14 cellular contexts compared by ENCODE assay signal in the genomic region with DNA sequence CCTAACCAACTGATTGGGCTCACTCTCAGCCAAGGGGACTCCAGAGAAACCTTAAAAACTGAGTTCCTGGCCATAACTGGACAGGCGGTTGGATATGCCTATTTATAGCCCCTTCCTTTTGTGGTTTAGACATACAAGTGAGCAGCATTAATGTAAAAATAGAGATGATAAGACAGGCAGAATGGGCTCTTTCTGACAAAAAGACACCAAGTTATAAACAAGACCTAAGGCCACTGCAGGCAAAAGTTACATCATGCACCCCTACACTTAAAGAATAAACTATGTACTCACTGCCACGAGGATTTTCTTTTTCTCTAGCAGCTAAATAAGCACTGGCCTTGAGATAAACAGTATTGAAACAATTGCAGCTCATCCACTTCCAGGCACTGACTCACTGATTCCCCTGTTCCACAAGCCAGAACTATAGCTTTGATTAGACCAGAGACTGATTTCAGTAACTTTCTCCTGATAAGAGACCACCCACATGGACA. TPM values are rescaled to one million over a fixed set of nuclear protein-coding genes. Genes with fewer than 3 reads are reported as not detected.
DNase-seq lines count a peak whose midpoint lies in the region; ATAC-seq and TF ChIP-seq lines count a peak whose summit lies in the region.
"Had no signal": no experiment of that assay in that cellular context is flagged by ENCODE, and none has a peak within 500 bp of the region (broad histone marks: within the 10 kb centered on the region; RNA-seq: fewer than 3 reads in every experiment).

No MANE protein-coding gene starts in this region.

- TF ChIP-seq POLR2A in breast epithelium (IDR thresholded peaks at IDR 0.05) = no peak

- dilution Hi-C loops in mammary epithelial cell (cut with HindIII; ENCODE audit: low sequenced_read_pairs) = no loop called here

- peaks cover 7% of the 10 kb centered on the region for H3K4me1 Mint-ChIP-seq in activated CD4-positive, alpha-beta T cell treated with anti-CD3 and anti-CD28 coated beads, Interleukin-2, amount 10 ng/mL, durations not matched to agents 24 days and 14 days

- H3K79me2 ChIP-seq in mammary epithelial cell (ENCODE audit: insufficient read depth, low read length) = no peaks in the 10 kb centered on the region

- in situ Hi-C loops in mammary epithelial cell (cut with MboI; ENCODE audit: low sequenced_read_pairs in 2 of 2) = no loop called here

- H3K4me1 ChIP-seq in breast epithelium (no peaks in the 10 kb centered on the region), mammary epithelial cell (ENCODE audit: insufficient read depth, low read length) (no peaks in the 10 kb centered on the region), urinary bladder (ENCODE audit: insufficient read depth) (no peaks in the 10 kb centered on the region)

- H3K9me3 Mint-ChIP-seq in activated CD4-positive, alpha-beta T cell treated with anti-CD3 and anti-CD28 coated beads, Interleukin-2, amount 10 ng/mL, durations not matched to agents 24 days and 14 days = no peaks in the 10 kb centered on the region

- H3K27ac Mint-ChIP-seq in activated CD4-positive, alpha-beta T cell treated with anti-CD3 and anti-CD28 coated beads, Interleukin-2, amount 10 ng/mL, durations not matched to agents 24 days and 14 days = no peak overlapping the region

- no TSS peak for BruUV-seq in mammary epithelial cell (replicated peaks; lab: Mats Ljungman, UMichigan)

- no peak for DNase-seq in breast epithelium (ENCODE audit: low spot score in 2 of 2)
- DNase-seq in mammary epithelial cell = no peak
- peak; percentile 12 for DNase-seq in amniotic stem cell (lab: John Stamatoyannopoulos, UW)
- DNase-seq in left cardiac atrium = no peak
- DNase-seq in activated CD4-positive, alpha-beta T cell treated with anti-CD3 and anti-CD28 coated beads, Interleukin-2, amount 10 ng/mL, durations not matched to agents 24 days and 14 days = no peak
- DNase-seq in T-helper 9 cell = no peak
- no peak for DNase-seq in left lobe of liver (ENCODE audit: low spot score)
- DNase-seq: activated T-cell treated with anti-CD3 and anti-CD28 coated beads, Interleukin-2, amount 50 U/mL, for 1 hour; GDM1; NCI-H1092; stimulated activated CD4-positive, alpha-beta T cell treated with anti-CD3 and anti-CD28 coated beads, Interleukin-4, amount 100 ng/mL, for 24 hours had no signal

- no peak overlapping the region for H3K4me2 ChIP-seq in mammary epithelial cell (ENCODE audit: insufficient read depth, low read depth, low read length)

- H3K9me3 ChIP-seq in breast epithelium (no peaks in the 10 kb centered on the region), mammary epithelial cell (replicated peaks; ENCODE audit: insufficient read depth, low read length) (no peaks in the 10 kb centered on the region)

- H3K36me3 Mint-ChIP-seq in activated CD4-positive, alpha-beta T cell treated with anti-CD3 and anti-CD28 coated beads, Interleukin-2, amount 10 ng/mL, durations not matched to agents 24 days and 14 days (ENCODE audit: low read depth) = no peaks in the 10 kb centered on the region

- H3K9ac ChIP-seq in mammary epithelial cell (ENCODE audit: insufficient read depth, low read length) = no peak overlapping the region

- H3K36me3 ChIP-seq in breast epithelium = no peaks in the 10 kb centered on the region
- no peaks in the 10 kb centered on the region for H3K36me3 ChIP-seq in mammary epithelial cell (ENCODE audit: insufficient read depth, low read length)
- no peaks in the 10 kb centered on the region for H3K36me3 ChIP-seq in urinary bladder (ENCODE audit: insufficient read depth)

- ATAC-seq in left cardiac atrium = peak; percentile 39 to 65
- ATAC-seq in left lobe of liver = no peak

- WGBS in mammary epithelial cell (ENCODE audit: low coverage, missing lambda C conversion rate) = 93% methylated on average over 2 of the region's 2 CpGs
- 10% methylated on average over 2 of the region's 2 CpGs for WGBS in urinary bladder

- H3K27ac ChIP-seq in breast epithelium (peak overlapping the region; percentile 48), mammary epithelial cell (ENCODE audit: insufficient read depth, low read depth, low read length) (no peak overlapping the region), urinary bladder (ENCODE audit: low read depth) (peak overlapping the region; percentile 51)

- H3K4me3 ChIP-seq in breast epithelium (no peak overlapping the region), mammary epithelial cell (replicated peaks in 1 of 3; ENCODE audit: insufficient read depth in 1 of 3, low read depth in 2 of 3, low read length in 3 of 3) (no peak overlapping the region), urinary bladder (ENCODE audit: low read depth, low read length) (no peak overlapping the region)

- CTCF ChIA-PET in mammary epithelial cell (lab: Charles Lee; ENCODE audit: low non-redundant PET) = no interaction called here

- TF ChIP-seq CTCF in breast epithelium (IDR thresholded peaks at IDR 0.05) (no peak), mammary epithelial cell (conservative IDR thresholded peaks at IDR 0.05 in 1 of 2, IDR thresholded peaks at IDR 0.05 in 1 of 2; ENCODE audit: extremely low read depth in 1 of 2, insufficient read depth in 1 of 2, low read depth in 1 of 2, low read length in 2 of 2) (no peak)

- H3K27me3 ChIP-seq in breast epithelium = no peaks in the 10 kb centered on the region
- H3K27me3 ChIP-seq in mammary epithelial cell (ENCODE audit: insufficient read depth, low read length) = no peaks in the 10 kb centered on the region

- no peak overlapping the region for H3K4me3 Mint-ChIP-seq in activated CD4-positive, alpha-beta T cell treated with anti-CD3 and anti-CD28 coated beads, Interleukin-2, amount 10 ng/mL, durations not matched to agents 24 days and 14 days

- no peaks in the 10 kb centered on the region for H4K20me1 ChIP-seq in mammary epithelial cell (ENCODE audit: insufficient read depth, low read length)

- intact Hi-C loops in breast epithelium (cut with DNase I; ENCODE audit: low total_unique reads) (no loop called here), mammary epithelial cell (cut with micrococcal nuclease) (no loop called here), left cardiac atrium (cut with DNase I) (no loop called here)
- intact Hi-C loops in activated CD4-positive, alpha-beta T cell treated with anti-CD3 and anti-CD28 coated beads, Interleukin-2, amount 10 ng/mL, durations not matched to agents 24 days and 14 days (cut with micrococcal nuclease) = no loop called here

- H3K27me3 Mint-ChIP-seq in activated CD4-positive, alpha-beta T cell treated with anti-CD3 and anti-CD28 coated beads, Interleukin-2, amount 10 ng/mL, durations not matched to agents 24 days and 14 days = peaks cover 15% of the 10 kb centered on the region

- H2AFZ ChIP-seq in mammary epithelial cell (ENCODE audit: low read depth, low read length) = no peak overlapping the region

RNA-seq across cellular contexts. Expression of gene SUCNR1, which starts 30.1 kb away (rescaled TPM):
- total RNA-seq in breast epithelium = 1 to 10 TPM in 2 of 3 donors, under 1 TPM in 1; 0.33 to 1.6 (median 1.3) TPM
- not detected for total RNA-seq in mammary epithelial cell
- polyA plus RNA-seq in mammary epithelial cell = not detected
- polyA minus RNA-seq in mammary epithelial cell = not detected
- total RNA-seq in left cardiac atrium = 1 to 10 TPM in 1 of 2 donors, under 1 TPM in 1; 0.86 to 1.1 TPM
- 0.48 TPM for total RNA-seq in urinary bladder
- 0.08 TPM for polyA plus RNA-seq in urinary bladder
- not detected in 2 replicates for total RNA-seq in activated CD4-positive, alpha-beta T cell treated with anti-CD3 and anti-CD28 coated beads, Interleukin-2, amount 10 ng/mL, durations not matched to agents 24 days and 14 days
- total RNA-seq in left lobe of liver = 1.8 TPM
- total RNA-seq: H1 had no signal
- polyA plus RNA-seq: H1, neural cell had no signal
